Comparison of ENCODE assay signal across 24 cellular contexts in genomic region chr11:60851327-60852059, GRCh38. TPM values are rescaled to one million over a fixed set of nuclear protein-coding genes. Genes with fewer than 3 reads are reported as not detected.
"Had no signal": no experiment of that assay in that cellular context is flagged by ENCODE, and none has a peak within 500 bp of the region (broad histone marks: within the 10 kb centered on the region; RNA-seq: fewer than 3 reads in every experiment).

No MANE protein-coding gene starts in this region.

- FAIRE-seq: endometrium had no signal

- H3K27ac ChIP-seq: brain microvascular endothelial cell, coronary artery, left ventricle myocardium inferior, right atrium auricular region had no signal

- ATAC-seq: activated CD8-positive, alpha-beta T cell treated with anti-CD3 and anti-CD28 coated beads for 36 hours; activated naive CD8-positive, alpha-beta T cell treated with anti-CD3 and anti-CD28 coated beads, Interleukin-2, amount 50 U/mL, for 24 hours; activated T-cell treated with anti-CD3 and anti-CD28 coated beads, Interleukin-2, amount 50 U/mL, for 4 hours; natural killer cell had no signal

- H3K9me3 ChIP-seq: left ventricle myocardium inferior, mucosa of descending colon, right atrium auricular region had no signal

- H3K27me3 ChIP-seq: brain microvascular endothelial cell, right atrium auricular region had no signal

- H3K4me3 ChIP-seq: coronary artery, left ventricle myocardium inferior, right atrium auricular region had no signal

- DNase-seq: activated B cell treated with CpG ODN at 0.5 μM for 24 hours; activated CD4-positive, alpha-beta T cell treated with anti-CD3 and anti-CD28 coated beads for 48 hours; activated CD8-positive, alpha-beta T cell treated with anti-CD3 and anti-CD28 coated beads for 36 hours; activated naive CD4-positive, alpha-beta T cell treated with anti-CD3 and anti-CD28 coated beads, Interleukin-2, amount 10 ng/mL, durations not matched to agents 7 days and 5 days; activated naive CD8-positive, alpha-beta T cell treated with anti-CD3 and anti-CD28 coated beads, Interleukin-2, amount 50 U/mL, for 24 hours; activated T-cell treated with anti-CD3 and anti-CD28 coated beads, Interleukin-2, amount 50 U/mL, for 4 hours; anterior cingulate cortex; brain microvascular endothelial cell; central memory CD4-positive, alpha-beta T cell; erythroblast; foreskin melanocyte; immature natural killer cell; kidney glomerular epithelial cell; left ventricle myocardium inferior; mesenchymal stem cell; natural killer cell; stimulated activated naive CD8-positive, alpha-beta T cell treated with anti-CD3 and anti-CD28 coated beads, Interleukin-15, amount 100 ng/mL, for 72 hours; SW 1271 had no signal

- H3K4me1 ChIP-seq: left ventricle myocardium inferior, right atrium auricular region had no signal

RNA-seq across cellular contexts. Expression of gene PTGDR2, which starts 4.3 kb away (rescaled TPM):
- total RNA-seq: activated B cell treated with CpG ODN at 0.5 μM for 24 hours had no signal

RNA-seq across cellular contexts. Expression of gene ZP1, which starts 15.8 kb away (rescaled TPM):
- total RNA-seq: activated B cell treated with CpG ODN at 0.5 μM for 24 hours; activated CD8-positive, alpha-beta T cell treated with anti-CD3 and anti-CD28 coated beads for 36 hours; activated T-cell treated with anti-CD3 and anti-CD28 coated beads, Interleukin-2, amount 50 U/mL, for 4 hours; left ventricle myocardium inferior; right atrium auricular region; skeletal muscle tissue; temporal lobe had no signal
- polyA plus RNA-seq: immature natural killer cell had no signal
